Comparison of ENCODE assay signal across 8 cellular contexts in genomic region chr2:73214120-73215035, GRCh38. TPM values are rescaled to one million over a fixed set of nuclear protein-coding genes. Genes with fewer than 3 reads are reported as not detected.
DNase-seq lines count a peak whose midpoint lies in the region; ATAC-seq and TF ChIP-seq lines count a peak whose summit lies in the region.

Gene SMYD5, plus strand, starts transcription at chr2:73214245. Its CDS starts 22 bp downstream, at chr2:73214267.

- intact Hi-C loops in activated T-helper 1 cell treated with anti-CD3 and anti-CD28 coated beads, Interleukin-12 subunit alpha, Interleukin-12 subunit beta, Interleukin-2, Interleukin-4 antibody, amounts not matched to agents 30 ng/mL and 10 ng/mL and 1 ng/mL, durations not matched to agents 14 hours and 24 hours and 36 hours (cut with micrococcal nuclease), result loop anchor here (1.0 to 5.0 kb wide), 6 partner anchors 19 to 523 kb away; partner anchors contain the start of genes FBXO41, PRADC1, SFXN5 and TPRKB

- peak within 1 kb of the TSS; percentile 94 for H3K4me3 Mint-ChIP-seq in activated T-helper 1 cell treated with anti-CD3 and anti-CD28 coated beads, Interleukin-12 subunit alpha, Interleukin-12 subunit beta, Interleukin-2, Interleukin-4 antibody, amounts not matched to agents 30 ng/mL and 10 ng/mL and 1 ng/mL, durations not matched to agents 14 hours and 24 hours and 36 hours
- H3K4me3 Mint-ChIP-seq in nephron, result peak within 1 kb of the TSS; percentile 87 to 94 (median 89)
- H3K4me3 Mint-ChIP-seq in stimulated activated naive CD8-positive, alpha-beta T cell treated with anti-CD3 and anti-CD28 coated beads, Interleukin-15, Interleukin-2, amounts not matched to agents 100 ng/mL and 50 ng/mL, for 24 hours, result peak within 1 kb of the TSS; percentile 94

- no peaks in the 10 kb centered on the region for H3K27me3 Mint-ChIP-seq in activated T-helper 1 cell treated with anti-CD3 and anti-CD28 coated beads, Interleukin-12 subunit alpha, Interleukin-12 subunit beta, Interleukin-2, Interleukin-4 antibody, amounts not matched to agents 30 ng/mL and 10 ng/mL and 1 ng/mL, durations not matched to agents 14 hours and 24 hours and 36 hours (ENCODE audit: insufficient read depth)
- peaks cover 5% of the 10 kb centered on the region for H3K27me3 Mint-ChIP-seq in nephron (ENCODE audit: low read depth)
- no peaks in the 10 kb centered on the region for H3K27me3 Mint-ChIP-seq in stimulated activated naive CD8-positive, alpha-beta T cell treated with anti-CD3 and anti-CD28 coated beads, Interleukin-15, Interleukin-2, amounts not matched to agents 100 ng/mL and 50 ng/mL, for 24 hours

- TF ChIP-seq CTCF in nephron (IDR thresholded peaks at IDR 0.05; ENCODE audit: unreplicated experiment in 3 of 3), result no peak

- peak within 1 kb of the TSS; percentile 89 for H3K27ac Mint-ChIP-seq in activated T-helper 1 cell treated with anti-CD3 and anti-CD28 coated beads, Interleukin-12 subunit alpha, Interleukin-12 subunit beta, Interleukin-2, Interleukin-4 antibody, amounts not matched to agents 30 ng/mL and 10 ng/mL and 1 ng/mL, durations not matched to agents 14 hours and 24 hours and 36 hours
- peak within 1 kb of the TSS; percentile 80 to 97 (median 90) for H3K27ac Mint-ChIP-seq in nephron
- H3K27ac Mint-ChIP-seq in stimulated activated naive CD8-positive, alpha-beta T cell treated with anti-CD3 and anti-CD28 coated beads, Interleukin-15, Interleukin-2, amounts not matched to agents 100 ng/mL and 50 ng/mL, for 24 hours, result peak within 1 kb of the TSS; percentile 92

- in situ Hi-C loops in KBM-7 (cut with MboI; ENCODE audit: low pct_unique_long_range_greater_than_20kb, low sequenced_read_pairs), result no loop called here

- peak; percentile 91 for ATAC-seq in GM21717 (IDR thresholded peaks at IDR 0.05; ENCODE audit: unreplicated experiment)

- H3K9me3 Mint-ChIP-seq in activated T-helper 1 cell treated with anti-CD3 and anti-CD28 coated beads, Interleukin-12 subunit alpha, Interleukin-12 subunit beta, Interleukin-2, Interleukin-4 antibody, amounts not matched to agents 30 ng/mL and 10 ng/mL and 1 ng/mL, durations not matched to agents 14 hours and 24 hours and 36 hours, result no peaks in the 10 kb centered on the region
- no peaks in the 10 kb centered on the region for H3K9me3 Mint-ChIP-seq in nephron
- H3K9me3 Mint-ChIP-seq in stimulated activated naive CD8-positive, alpha-beta T cell treated with anti-CD3 and anti-CD28 coated beads, Interleukin-15, Interleukin-2, amounts not matched to agents 100 ng/mL and 50 ng/mL, for 24 hours, result no peaks in the 10 kb centered on the region

- DNase-seq in DMS79 (lab: John Stamatoyannopoulos, UW) (peak; percentile 69), KBM-7 (peak; percentile 89), RPMI7951 (ENCODE audit: low read depth) (peak; percentile 81), fibroblast of peridontal ligament (ENCODE audit: extremely low read depth) (peak; percentile 77)
- peak; percentile 85 for DNase-seq in activated T-helper 1 cell treated with anti-CD3 and anti-CD28 coated beads, Interleukin-12 subunit alpha, Interleukin-12 subunit beta, Interleukin-2, Interleukin-4 antibody, amounts not matched to agents 30 ng/mL and 10 ng/mL and 1 ng/mL, durations not matched to agents 14 hours and 24 hours and 36 hours (ENCODE audit: low spot score)

- peaks cover 31% of the 10 kb centered on the region for H3K4me1 Mint-ChIP-seq in activated T-helper 1 cell treated with anti-CD3 and anti-CD28 coated beads, Interleukin-12 subunit alpha, Interleukin-12 subunit beta, Interleukin-2, Interleukin-4 antibody, amounts not matched to agents 30 ng/mL and 10 ng/mL and 1 ng/mL, durations not matched to agents 14 hours and 24 hours and 36 hours (ENCODE audit: low read depth)
- H3K4me1 Mint-ChIP-seq in nephron, result peaks cover 20% of the 10 kb centered on the region
- H3K4me1 Mint-ChIP-seq in stimulated activated naive CD8-positive, alpha-beta T cell treated with anti-CD3 and anti-CD28 coated beads, Interleukin-15, Interleukin-2, amounts not matched to agents 100 ng/mL and 50 ng/mL, for 24 hours (ENCODE audit: low read depth), result peaks cover 37% of the 10 kb centered on the region

- peaks cover 2% of the 10 kb centered on the region for H3K36me3 Mint-ChIP-seq in activated T-helper 1 cell treated with anti-CD3 and anti-CD28 coated beads, Interleukin-12 subunit alpha, Interleukin-12 subunit beta, Interleukin-2, Interleukin-4 antibody, amounts not matched to agents 30 ng/mL and 10 ng/mL and 1 ng/mL, durations not matched to agents 14 hours and 24 hours and 36 hours (ENCODE audit: low read depth)
- H3K36me3 Mint-ChIP-seq in nephron (ENCODE audit: low read depth), result no peaks in the 10 kb centered on the region
- H3K36me3 Mint-ChIP-seq in stimulated activated naive CD8-positive, alpha-beta T cell treated with anti-CD3 and anti-CD28 coated beads, Interleukin-15, Interleukin-2, amounts not matched to agents 100 ng/mL and 50 ng/mL, for 24 hours (ENCODE audit: low read depth), result no peaks in the 10 kb centered on the region

RNA-seq across cellular contexts. Expression of gene SMYD5, which starts in this region (rescaled TPM):
- total RNA-seq in RPMI7951 (2014; rRNA removed; shearing (Covaris generic)), result 20.1 and 21.5 TPM in 2 replicates
- 58.5 and 62.3 TPM in 2 replicates for total RNA-seq in activated T-helper 1 cell treated with anti-CD3 and anti-CD28 coated beads, Interleukin-12 subunit alpha, Interleukin-12 subunit beta, Interleukin-2, Interleukin-4 antibody, amounts not matched to agents 30 ng/mL and 10 ng/mL and 1 ng/mL, durations not matched to agents 14 hours and 24 hours and 36 hours

Comparison
In these comparisons a context has a peak if more than half of its experiments do, and no peak if none do; other contexts are left out.
1. Peak in every context shown above with its lines: DNase-seq and ATAC-seq.